ENCODE assay signal across 1 cellular context in genomic region chr3:36763850-36764703, GRCh38.
TF ChIP-seq lines count a peak whose summit lies in the region.

Gene DCLK3 (minus strand): TSS chr3:36764553. CDS start chr3:36764263, 290 bp downstream.

TF ChIP-seq in K562, 482 proteins besides CTCF, POLR2A, EP300 and RAD21 (continued from another document):
- TF ChIP-seq E2F4 (CRISPR knock-in tag; IDR thresholded peaks at IDR 0.05; ENCODE audit: low read depth) (no peak), ETV6 (IDR thresholded peaks at IDR 0.05; ENCODE audit: borderline replicate concordance in 1 of 2, low read depth in 2 of 2, low read length in 1 of 2) (no peak), ETV6 (CRISPR knock-in tag; IDR thresholded peaks at IDR 0.05; ENCODE audit: borderline replicate concordance) (no peak), PRMT5 (CRISPR knock-in tag; IDR thresholded peaks at IDR 0.05) (no peak), ZKSCAN1 (IDR thresholded peaks at IDR 0.05; ENCODE audit: low read depth, low read length) (no peak), ID3 (CRISPR knock-in tag; IDR thresholded peaks at IDR 0.05) (no peak), ID3 (tag; IDR thresholded peaks at IDR 0.05) (no peak), E2F1 (CRISPR knock-in tag; IDR thresholded peaks at IDR 0.05) (no peak)
TF ChIP-seq in K562: peak in this region for 0.
